ENCODE assay signal across 32 cellular contexts in the genomic region with DNA sequence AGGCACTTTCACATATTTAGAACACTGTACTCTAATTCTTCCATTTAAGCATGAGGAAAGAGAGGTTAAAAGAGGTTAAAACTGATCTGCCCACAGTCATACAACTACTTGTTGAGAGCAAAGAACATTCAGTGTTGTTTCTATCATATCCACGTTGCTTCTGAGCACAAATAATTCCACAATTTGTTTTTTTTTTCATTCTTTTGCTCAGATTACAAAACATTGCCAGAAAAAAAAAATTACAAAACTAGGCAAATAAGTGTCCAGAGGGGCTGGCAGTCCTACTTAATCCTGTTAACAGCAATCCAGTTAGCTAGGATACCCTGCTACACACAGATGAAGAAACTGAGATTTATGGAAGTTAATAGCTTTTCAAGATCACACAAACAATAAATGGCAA. TPM values are rescaled to one million over a fixed set of nuclear protein-coding genes. Genes with fewer than 3 reads are reported as not detected.
A peak's percentile ranks its signal among the peaks of the same experiment; 100 is the strongest.
DNase-seq lines count a peak whose midpoint lies in the region; TF ChIP-seq lines count a peak whose summit lies in the region.
"Had no signal": no experiment of that assay in that cellular context is flagged by ENCODE, and none has a peak within 500 bp of the region (broad histone marks: within the 10 kb centered on the region; RNA-seq: fewer than 3 reads in every experiment).

No MANE protein-coding gene starts in this region.

- no peak for DNase-seq in HFFc6
- DNase-seq in esophagus muscularis mucosa (ENCODE audit: extremely low spot score), result no peak
- peak; percentile 57 for DNase-seq in iris pigment epithelial cell (ENCODE audit: low read depth)
- DNase-seq in spleen, result no peak
- no peak for DNase-seq in middle frontal gyrus (ENCODE audit: extremely low spot score, low spot score)
- DNase-seq in NCI-H1436 treated with DMSO at 0.1 percent for 48 hours (lab: John Stamatoyannopoulos, UW), result no peak
- no peak for DNase-seq in GM10266 (ENCODE audit: extremely low spot score)
- DNase-seq in ureter (ENCODE audit: low spot score), result no peak
- DNase-seq: activated CD4-positive, alpha-beta T cell treated with anti-CD3 and anti-CD28 coated beads, Interleukin-2, amount 10 ng/mL, durations not matched to agents 24 days and 14 days; activated CD8-positive, alpha-beta memory T cell treated with anti-CD3 and anti-CD28 coated beads, Interleukin-2, amount 10 ng/mL, durations not matched to agents 7 days and 5 days; activated naive CD4-positive, alpha-beta T cell; activated T-cell treated with anti-CD3 and anti-CD28 coated beads, Interleukin-2, amount 50 U/mL, for 72 hours; DMS79 treated with DMSO at 0.1 percent for 48 hours; effector CD8-positive, alpha-beta T cell; foreskin melanocyte; hippocampal formation; mucosa of descending colon; NCI-H187 treated with DMSO at 0.1 percent for 48 hours; NCI-H2171 treated with DMSO at 0.1 percent for 48 hours; NCI-H524; pancreas; PC-9; retina; SHP77 treated with DMSO at 0.1 percent for 48 hours; stimulated activated CD4-positive, alpha-beta T cell treated with anti-CD3 and anti-CD28 coated beads, Interleukin-12 subunit alpha, Interleukin-12 subunit beta, amount 100 ng/mL, for 4 hours; stimulated activated CD4-positive, alpha-beta T cell treated with anti-CD3 and anti-CD28 coated beads, Interleukin-4, amount 100 ng/mL, for 24 hours; T1000; WERI-Rb-1 had no signal

- WGBS in esophagus muscularis mucosa, result 41% methylated on average over 1 of the region's 1 CpG
- WGBS in spleen, 5 donors, result 53 to 72% (median 66%) methylated on average over 1 of the region's 1 CpG

- H3K27ac ChIP-seq in esophagus muscularis mucosa (replicated peaks in 1 of 4) (peak overlapping the region; percentile 44 to 63 (median 54)), spleen (peak overlapping the region in 6 of 8 donors; percentile 3 to 56 (median 50))
- H3K27ac ChIP-seq: C4-2B, pancreas, PC-9, WERI-Rb-1 had no signal

- H3K9me3 ChIP-seq in esophagus muscularis mucosa (no peaks in the 10 kb centered on the region), spleen (no peaks in the 10 kb centered on the region)
- H3K9me3 ChIP-seq: HAP-1, mucosa of descending colon, pancreas had no signal

- H3K27me3 Mint-ChIP-seq in HFFc6 (ENCODE audit: insufficient read depth), result no peaks in the 10 kb centered on the region; the same call in 1 of the 2 replicates
- H3K27me3 Mint-ChIP-seq: activated CD4-positive, alpha-beta T cell treated with anti-CD3 and anti-CD28 coated beads, Interleukin-2, amount 10 ng/mL, durations not matched to agents 24 days and 14 days; stimulated activated memory B cell treated with anti-CD40 and anti-IgM and Interleukin-4, amounts not matched to agents 10 μg/mL and 1 μg/mL and 100 μg/mL, for 72 hours had no signal

- peaks cover 21% of the 10 kb centered on the region for H3K36me3 Mint-ChIP-seq in HFFc6 (ENCODE audit: low read depth)
- H3K36me3 Mint-ChIP-seq: stimulated activated memory B cell treated with anti-CD40 and anti-IgM and Interleukin-4, amounts not matched to agents 10 μg/mL and 1 μg/mL and 100 μg/mL, for 72 hours had no signal

- peaks cover 67% of the 10 kb centered on the region for H3K4me1 Mint-ChIP-seq in HFFc6 (ENCODE audit: low read depth)
- H3K4me1 Mint-ChIP-seq: nephron had no signal

- TF ChIP-seq EP300 in esophagus muscularis mucosa (IDR thresholded peaks at IDR 0.05), result no peak

- H3K27ac Mint-ChIP-seq in HFFc6, result peak overlapping the region; percentile 61
- H3K27ac Mint-ChIP-seq: activated CD4-positive, alpha-beta T cell treated with anti-CD3 and anti-CD28 coated beads, Interleukin-2, amount 10 ng/mL, durations not matched to agents 24 days and 14 days; activated CD8-positive, alpha-beta memory T cell treated with anti-CD3 and anti-CD28 coated beads, Interleukin-2, amount 10 ng/mL, durations not matched to agents 7 days and 5 days; nephron; stimulated activated memory B cell treated with anti-CD40 and anti-IgM and Interleukin-4, amounts not matched to agents 10 μg/mL and 1 μg/mL and 100 μg/mL, for 72 hours had no signal

- no peaks in the 10 kb centered on the region for H3K27me3 ChIP-seq in esophagus muscularis mucosa
- no peaks in the 10 kb centered on the region for H3K27me3 ChIP-seq in spleen (replicated peaks in 1 of 7)
- H3K27me3 ChIP-seq: pancreas had no signal

- peak overlapping the region; percentile 13 for H3K4me3 Mint-ChIP-seq in HFFc6
- H3K4me3 Mint-ChIP-seq: activated CD4-positive, alpha-beta T cell treated with anti-CD3 and anti-CD28 coated beads, Interleukin-2, amount 10 ng/mL, durations not matched to agents 24 days and 14 days; activated CD8-positive, alpha-beta memory T cell treated with anti-CD3 and anti-CD28 coated beads, Interleukin-2, amount 10 ng/mL, durations not matched to agents 7 days and 5 days; activated T-cell treated with anti-CD3 and anti-CD28 coated beads, Interleukin-2, amount 50 U/mL, for 72 hours; nephron; stimulated activated memory B cell treated with anti-CD40 and anti-IgM and Interleukin-4, amounts not matched to agents 10 μg/mL and 1 μg/mL and 100 μg/mL, for 72 hours had no signal

- H3K36me3 ChIP-seq in esophagus muscularis mucosa, result no peaks in the 10 kb centered on the region
- H3K36me3 ChIP-seq in spleen, result no peaks in the 10 kb centered on the region
- H3K36me3 ChIP-seq: HAP-1, pancreas, WERI-Rb-1 had no signal

- H3K4me3 ChIP-seq in esophagus muscularis mucosa (no peak overlapping the region), spleen (no peak overlapping the region)
- H3K4me3 ChIP-seq: HAP-1, mucosa of descending colon, pancreas, PC-9 had no signal

- peaks cover 8% of the 10 kb centered on the region; the same call in 1 of the 2 replicates for H3K9me3 Mint-ChIP-seq in HFFc6

- TF ChIP-seq CTCF in HFFc6 (IDR thresholded peaks at IDR 0.05) (no peak), esophagus muscularis mucosa (IDR thresholded peaks at IDR 0.05) (no peak), spleen (IDR thresholded peaks at IDR 0.05 in 8 of 11, conservative IDR thresholded peaks at IDR 0.05 in 3 of 11) (no peak), GM10266 (IDR thresholded peaks at IDR 0.05; ENCODE audit: control insufficient read depth, insufficient read depth, low read depth, missing control alignments) (no peak)

- intact Hi-C loops in esophagus muscularis mucosa (cut with DNase I), result no loop called here
- intact Hi-C loops in spleen (cut with DNase I; ENCODE audit: low total_unique reads), result no loop called here

- no peak for TF ChIP-seq POLR2A in esophagus muscularis mucosa (IDR thresholded peaks at IDR 0.05; ENCODE audit: low read depth)
- TF ChIP-seq POLR2A in spleen (IDR thresholded peaks at IDR 0.05), result no peak

- H3K4me1 ChIP-seq in esophagus muscularis mucosa, result peaks cover 32 to 40% (median 37%) of the 10 kb centered on the region in 4 donors
- H3K4me1 ChIP-seq in spleen, result peaks cover 0 to 4% (median 0%) of the 10 kb centered on the region in 6 donors
- H3K4me1 ChIP-seq: HAP-1, pancreas had no signal

RNA-seq across cellular contexts. Expression of a gene that starts 6.3 kb away (rescaled TPM):
- total RNA-seq in HFFc6 (2021; fragmentation: NEBNext Ultra II Directional; extraction: Animal tissue kit (Norgen Biotek cat#: 25700)), result 100 to 1,000 TPM; 113 to 187 (median 120) TPM
- total RNA-seq in esophagus muscularis mucosa, result 100 to 1,000 TPM in 1 of 4 donors, 10 to 100 TPM in 3; 68.1 to 116 (median 78.4) TPM
- total RNA-seq in spleen, result 10 to 100 TPM in 6 of 7 donors, 1 to 10 TPM in 1; 8.1 to 42.6 (median 22.7) TPM
- 1 to 10 TPM; 4.0 to 7.4 (median 5.8) TPM for polyA plus RNA-seq in spleen
- total RNA-seq in ureter, result 108 TPM
